20 cellular contexts compared by ENCODE assay signal in genomic region chr5:58080573-58080972, GRCh38.
DNase-seq lines count a peak whose midpoint lies in the region; ATAC-seq and TF ChIP-seq lines count a peak whose summit lies in the region.
"Had no signal": no experiment of that assay in that cellular context is flagged by ENCODE, and none has a peak within 500 bp of the region (broad histone marks: within the 10 kb centered on the region; RNA-seq: fewer than 3 reads in every experiment).

No MANE protein-coding gene starts in this region.

- H3K27ac Mint-ChIP-seq in HFFc6, result no peak overlapping the region
- H3K27ac Mint-ChIP-seq: activated naive CD8-positive, alpha-beta T cell treated with anti-CD3 and anti-CD28 coated beads, Interleukin-2, amount 10 ng/mL, durations not matched to agents 7 days and 5 days; nephron progenitor cell; WTC11 had no signal

- H3K27me3 Mint-ChIP-seq in HFFc6 (ENCODE audit: insufficient read depth), result no peaks in the 10 kb centered on the region; the same call in none of the 2 replicates
- H3K27me3 Mint-ChIP-seq: activated naive CD8-positive, alpha-beta T cell treated with anti-CD3 and anti-CD28 coated beads, Interleukin-2, amount 10 ng/mL, durations not matched to agents 7 days and 5 days had no signal

- DNase-seq in AG08396 (ENCODE audit: low spot score) (peak; percentile 25), HFFc6 (peak; percentile 61), adipocyte (ENCODE audit: low read depth) (peak; percentile 25), fibroblast of villous mesenchyme (ENCODE audit: low read depth) (peak; percentile 15), tibial nerve (ENCODE audit: low spot score in 2 of 2) (no peak), epidermal melanocyte (ENCODE audit: insufficient read length, low spot score) (no peak), dedifferentiated amniotic fluid mesenchymal stem cell (ENCODE audit: extremely low spot score) (no peak)
- DNase-seq: activated CD8-positive, alpha-beta memory T cell treated with anti-CD3 and anti-CD28 coated beads, Interleukin-2, amount 50 U/mL, for 48 hours; activated naive CD8-positive, alpha-beta T cell treated with anti-CD3 and anti-CD28 coated beads, Interleukin-2, amount 10 ng/mL, durations not matched to agents 7 days and 5 days; AML-193; dorsolateral prefrontal cortex; GDM1; H7; left ventricle myocardium superior; NCI-H526; nephron progenitor cell; right cardiac atrium; stimulated activated naive CD4-positive, alpha-beta T cell treated with Interleukin-2 at 50 U/mL for 16 hours had no signal

- H3K9me3 ChIP-seq in adipocyte (ENCODE audit: control insufficient read depth, low read length), result no peaks in the 10 kb centered on the region
- H3K9me3 ChIP-seq in tibial nerve, result no peaks in the 10 kb centered on the region

- TF ChIP-seq POLR2A in tibial nerve (IDR thresholded peaks at IDR 0.05), result no peak

- no peak overlapping the region for H3K27ac ChIP-seq in tibial nerve
- H3K27ac ChIP-seq: dorsolateral prefrontal cortex had no signal

- no peaks in the 10 kb centered on the region for H3K27me3 ChIP-seq in adipocyte (replicated peaks; ENCODE audit: control insufficient read depth, insufficient read depth, low read length)
- H3K27me3 ChIP-seq in tibial nerve, result no peaks in the 10 kb centered on the region
- H3K27me3 ChIP-seq: dorsolateral prefrontal cortex had no signal

- H3K9ac ChIP-seq in adipocyte (ENCODE audit: low read length), result no peak overlapping the region

- 43 to 50% methylated on average over 1 of the region's 1 CpG for WGBS in tibial nerve, 2 donors

- H3K4me1 ChIP-seq in adipocyte (ENCODE audit: control insufficient read depth, insufficient read depth, low read length), result no peaks in the 10 kb centered on the region
- peaks cover 0 to 16% (median 0%) of the 10 kb centered on the region in 4 donors for H3K4me1 ChIP-seq in tibial nerve

- no peak for TF ChIP-seq EP300 in tibial nerve (IDR thresholded peaks at IDR 0.05)

- H3K9me3 Mint-ChIP-seq in HFFc6, result no peaks in the 10 kb centered on the region
- H3K9me3 Mint-ChIP-seq: activated naive CD8-positive, alpha-beta T cell treated with anti-CD3 and anti-CD28 coated beads, Interleukin-2, amount 10 ng/mL, durations not matched to agents 7 days and 5 days; nephron progenitor cell; WTC11 had no signal

- no peak overlapping the region for H3K4me3 Mint-ChIP-seq in HFFc6
- H3K4me3 Mint-ChIP-seq: activated naive CD8-positive, alpha-beta T cell treated with anti-CD3 and anti-CD28 coated beads, Interleukin-2, amount 10 ng/mL, durations not matched to agents 7 days and 5 days; nephron progenitor cell; WTC11 had no signal

- H3K4me3 ChIP-seq in adipocyte (ENCODE audit: low read length) (no peak overlapping the region), fibroblast of villous mesenchyme (ENCODE audit: low read depth, low read length) (no peak overlapping the region), tibial nerve (no peak overlapping the region)
- H3K4me3 ChIP-seq: dorsolateral prefrontal cortex had no signal

- H3K36me3 ChIP-seq in adipocyte (ENCODE audit: control insufficient read depth, insufficient read depth, low read length, severe bottlenecking) (no peaks in the 10 kb centered on the region), tibial nerve (no peaks in the 10 kb centered on the region)

- H3K4me1 Mint-ChIP-seq in HFFc6 (ENCODE audit: low read depth), result peaks cover 18% of the 10 kb centered on the region
- H3K4me1 Mint-ChIP-seq: activated naive CD8-positive, alpha-beta T cell treated with anti-CD3 and anti-CD28 coated beads, Interleukin-2, amount 10 ng/mL, durations not matched to agents 7 days and 5 days had no signal

- no peak for TF ChIP-seq CTCF in HFFc6 (IDR thresholded peaks at IDR 0.05)
- TF ChIP-seq CTCF in fibroblast of villous mesenchyme (IDR thresholded peaks at IDR 0.05; ENCODE audit: insufficient read depth, low read depth, low read length), result no peak
- TF ChIP-seq CTCF in tibial nerve (IDR thresholded peaks at IDR 0.05), result no peak

- no peaks in the 10 kb centered on the region for H3K36me3 Mint-ChIP-seq in HFFc6 (ENCODE audit: low read depth)
- H3K36me3 Mint-ChIP-seq: activated naive CD8-positive, alpha-beta T cell treated with anti-CD3 and anti-CD28 coated beads, Interleukin-2, amount 10 ng/mL, durations not matched to agents 7 days and 5 days; WTC11 had no signal

- no peak for ATAC-seq in GM21723 (IDR thresholded peaks at IDR 0.05; ENCODE audit: unreplicated experiment)
- ATAC-seq: left ventricle myocardium superior, right cardiac atrium, WTC11 had no signal

Comparison
In these comparisons a context has a peak if more than half of its experiments do, and no peak if none do; other contexts are left out.
1. DNase-seq: peak in AG08396 (single experiment), HFFc6 (single experiment), adipocyte (single experiment) and fibroblast of villous mesenchyme (single experiment); none in tibial nerve (0 of 2), epidermal melanocyte (single experiment) and dedifferentiated amniotic fluid mesenchymal stem cell (single experiment).